1 cellular context compared by ENCODE assay signal in genomic region chr12:101759396-101760047, GRCh38.
A peak's percentile ranks its signal among the peaks of the same experiment; 100 is the strongest.
TF ChIP-seq lines count a peak whose summit lies in the region.

No MANE protein-coding gene starts in this region.

TF ChIP-seq in HepG2, 621 proteins besides CTCF, POLR2A, EP300 and RAD21 (continued from another document):
- TF ChIP-seq ZNF414 (CRISPR knock-in tag; IDR thresholded peaks at IDR 0.05): no peak
- TF ChIP-seq ZNF691 (CRISPR knock-in tag; IDR thresholded peaks at IDR 0.05; ENCODE audit: borderline replicate concordance, low read depth): no peak
- TF ChIP-seq STAG1 (CRISPR knock-in tag; IDR thresholded peaks at IDR 0.05): peak; percentile 88
- no peak for TF ChIP-seq NFYB (CRISPR knock-in tag; IDR thresholded peaks at IDR 0.05)
- no peak for TF ChIP-seq SIN3A (IDR thresholded peaks at IDR 0.05; ENCODE audit: borderline replicate concordance, low read depth, low read length)
- 0 out of 2 replicates have a peak, but pooled peaks have one; percentile 21 for TF ChIP-seq ELF3 (CRISPR knock-in tag; IDR thresholded peaks at IDR 0.05)
- TF ChIP-seq ZNF720 (CRISPR knock-in tag; IDR thresholded peaks at IDR 0.05): no peak
- TF ChIP-seq MIXL1 (CRISPR knock-in tag; IDR thresholded peaks at IDR 0.05): 0 out of 2 replicates have a peak, but pooled peaks have one; percentile 43
- TF ChIP-seq RNF219 (CRISPR knock-in tag; IDR thresholded peaks at IDR 0.05): no peak
